8 cellular contexts compared by ENCODE assay signal in genomic region chr19:4909172-4909896, GRCh38. TPM values are rescaled to one million over a fixed set of nuclear protein-coding genes. Genes with fewer than 3 reads are reported as not detected.
DNase-seq lines count a peak whose midpoint lies in the region; ATAC-seq and TF ChIP-seq lines count a peak whose summit lies in the region.

TSS of gene UHRF1 (plus strand) at chr19:4909501. CDS start at chr19:4910886, 1,385 bp downstream.

- ATAC-seq in GM21723 (IDR thresholded peaks at IDR 0.05; ENCODE audit: unreplicated experiment) (peak; percentile 20), GM18868 (IDR thresholded peaks at IDR 0.05; ENCODE audit: unreplicated experiment) (no peak)

- peaks cover 5 to 20% of the 10 kb centered on the region in 2 donors for H3K4me1 ChIP-seq in esophagus (ENCODE audit: control insufficient read depth in 2 of 2, insufficient read depth in 2 of 2, low read length in 1 of 2)

- peaks cover 21% of the 10 kb centered on the region for H3K4me1 Mint-ChIP-seq in progenitor cell of endocrine pancreas (ENCODE audit: low read depth)

- TF ChIP-seq CTCF in WI38 (IDR thresholded peaks at IDR 0.05; ENCODE audit: low read depth, low read length) (no peak), progenitor cell of endocrine pancreas (IDR thresholded peaks at IDR 0.05; ENCODE audit: unreplicated experiment) (no peak)

- peak within 1 kb of the TSS; percentile 25 for H3K27ac Mint-ChIP-seq in progenitor cell of endocrine pancreas

- H3K4me3 ChIP-seq in WI38 (ENCODE audit: low read depth, low read length) (peak within 1 kb of the TSS; percentile 67), esophagus (ENCODE audit: low read depth in 1 of 2, low read length in 2 of 2) (peak within 1 kb of the TSS; percentile 71 to 78)

- H3K27me3 ChIP-seq in esophagus (ENCODE audit: control insufficient read depth in 1 of 2, insufficient read depth in 2 of 2, low read length in 2 of 2): no peaks in the 10 kb centered on the region

- 2% methylated on average over 75 to 87 of the region's 87 CpGs for WGBS in esophagus, 2 donors

- no peaks in the 10 kb centered on the region for H3K36me3 ChIP-seq in esophagus (ENCODE audit: control insufficient read depth in 2 of 2, insufficient read depth in 2 of 2, low read length in 1 of 2)

- H3K27ac ChIP-seq in esophagus (ENCODE audit: low read depth in 2 of 2, low read length in 1 of 2): peak within 1 kb of the TSS; percentile 17 to 33

- DNase-seq in DMS79 (lab: John Stamatoyannopoulos, UW) (peak; percentile 42), NCI-H1417 treated with DMSO at 0.1 percent for 48 hours (lab: John Stamatoyannopoulos, UW) (peak; percentile 33), progenitor cell of endocrine pancreas (ENCODE audit: low spot score, unreplicated experiment) (peak; percentile 21), iPS-NIHi7 (ENCODE audit: extremely low spot score) (no peak)

- H3K9me3 Mint-ChIP-seq in progenitor cell of endocrine pancreas (ENCODE audit: low read depth): no peaks in the 10 kb centered on the region

- H3K4me3 Mint-ChIP-seq in progenitor cell of endocrine pancreas (ENCODE audit: low read depth): peak within 1 kb of the TSS; percentile 80

- no peaks in the 10 kb centered on the region for H3K27me3 Mint-ChIP-seq in progenitor cell of endocrine pancreas

- no peaks in the 10 kb centered on the region for H3K9me3 ChIP-seq in esophagus (ENCODE audit: control insufficient read depth in 2 of 2, insufficient read depth in 1 of 2, low read depth in 1 of 2, low read length in 1 of 2)

- peaks cover 2% of the 10 kb centered on the region for H3K36me3 Mint-ChIP-seq in progenitor cell of endocrine pancreas (ENCODE audit: insufficient read depth)

RNA-seq across cellular contexts. Expression of gene UHRF1, which starts in this region (rescaled TPM):
- polyA plus RNA-seq in esophagus: 1 to 10 TPM; 7.8 to 10.0 TPM
- total RNA-seq in progenitor cell of endocrine pancreas: 60.2 and 63.5 TPM in 2 replicates
